Comparison of ENCODE assay signal across 32 cellular contexts in genomic region chr16:9824191-9824590, GRCh38.
"Had no signal": no experiment of that assay in that cellular context is flagged by ENCODE, and none has a peak within 500 bp of the region (broad histone marks: within the 10 kb centered on the region; RNA-seq: fewer than 3 reads in every experiment).

No MANE protein-coding gene starts in this region.

- H3K27me3 ChIP-seq: body of pancreas, brain microvascular endothelial cell, breast epithelium had no signal

- H3K36me3 ChIP-seq: brain microvascular endothelial cell, breast epithelium, WERI-Rb-1 had no signal

- FAIRE-seq: astrocyte had no signal

- H3K4me3 ChIP-seq: body of pancreas, breast epithelium had no signal

- DNase-seq: activated CD4-positive, alpha-beta memory T cell treated with anti-CD3 and anti-CD28 coated beads, Interleukin-2, amount 10 ng/mL, durations not matched to agents 7 days and 5 days; activated CD4-positive, alpha-beta T cell treated with anti-CD3 and anti-CD28 coated beads for 1 hour; activated CD4-positive, alpha-beta T cell treated with anti-CD3 and anti-CD28 coated beads for 36 hours; activated CD4-positive, alpha-beta T cell treated with anti-CD3 and anti-CD28 coated beads for 48 hours; activated CD4-positive, alpha-beta T cell treated with anti-CD3 and anti-CD28 coated beads, Interleukin-2, amount 10 ng/mL, durations not matched to agents 7 days and 5 days; activated CD4-positive, alpha-beta T cell treated with anti-CD3 and anti-CD28 coated beads, Interleukin-2, amount 50 U/mL, for 48 hours; activated CD4-positive, CD25-positive, alpha-beta regulatory T cell; activated CD8-positive, alpha-beta memory T cell treated with anti-CD3 and anti-CD28 coated beads for 24 hours; activated CD8-positive, alpha-beta memory T cell treated with anti-CD3 and anti-CD28 coated beads, Interleukin-2, amount 10 ng/mL, durations not matched to agents 7 days and 5 days; activated CD8-positive, alpha-beta T cell treated with anti-CD3 and anti-CD28 coated beads, Interleukin-2, amount 10 ng/mL, durations not matched to agents 7 days and 5 days; activated effector memory CD4-positive, alpha-beta T cell treated with Interleukin-2 at 50 U/mL for 16 hours; activated gamma-delta T cell; activated naive CD4-positive, alpha-beta T cell treated with anti-CD3 and anti-CD28 coated beads, Interleukin-2, amount 10 ng/mL, durations not matched to agents 7 days and 5 days; activated naive CD4-positive, alpha-beta T cell treated with Interleukin-2 at 50 U/mL for 16 hours; activated naive CD8-positive, alpha-beta T cell treated with anti-CD3 and anti-CD28 coated beads, Interleukin-2, amount 10 ng/mL, durations not matched to agents 7 days and 5 days; activated naive CD8-positive, alpha-beta T cell treated with anti-CD3 and anti-CD28 coated beads, Interleukin-2, amount 50 U/mL, for 24 hours; activated T-cell treated with anti-CD3 and anti-CD28 coated beads for 4 hours; activated T-cell treated with anti-CD3 and anti-CD28 coated beads, Interleukin-2, amount 50 U/mL, for 1 hour; activated T-cell treated with anti-CD3 and anti-CD28 coated beads, Interleukin-2, amount 50 U/mL, for 48 hours; amygdala; body of pancreas; brain microvascular endothelial cell; central memory CD4-positive, alpha-beta T cell; SW 1271; T-helper 1 cell; T-helper 2 cell; T-helper 9 cell; WERI-Rb-1 had no signal

- ATAC-seq: activated CD4-positive, alpha-beta T cell treated with anti-CD3 and anti-CD28 coated beads for 36 hours; activated CD4-positive, CD25-positive, alpha-beta regulatory T cell treated with anti-CD3 and anti-CD28 coated beads, Interleukin-2, amount 50 U/mL, for 24 hours; activated CD8-positive, alpha-beta memory T cell treated with anti-CD3 and anti-CD28 coated beads, Interleukin-2, amount 10 ng/mL, durations not matched to agents 7 days and 5 days; activated CD8-positive, alpha-beta T cell treated with anti-CD3 and anti-CD28 coated beads, Interleukin-2, amount 10 ng/mL, durations not matched to agents 7 days and 5 days; activated naive CD8-positive, alpha-beta T cell treated with anti-CD3 and anti-CD28 coated beads, Interleukin-2, amount 50 U/mL, for 24 hours; body of pancreas; WTC11 had no signal

- H3K4me1 ChIP-seq: body of pancreas, breast epithelium had no signal

- H3K27ac ChIP-seq: body of pancreas, brain microvascular endothelial cell, breast epithelium, WERI-Rb-1 had no signal

- H3K9me3 ChIP-seq: body of pancreas, breast epithelium had no signal
